ENCODE assay signal across 16 cellular contexts in the genomic region with DNA sequence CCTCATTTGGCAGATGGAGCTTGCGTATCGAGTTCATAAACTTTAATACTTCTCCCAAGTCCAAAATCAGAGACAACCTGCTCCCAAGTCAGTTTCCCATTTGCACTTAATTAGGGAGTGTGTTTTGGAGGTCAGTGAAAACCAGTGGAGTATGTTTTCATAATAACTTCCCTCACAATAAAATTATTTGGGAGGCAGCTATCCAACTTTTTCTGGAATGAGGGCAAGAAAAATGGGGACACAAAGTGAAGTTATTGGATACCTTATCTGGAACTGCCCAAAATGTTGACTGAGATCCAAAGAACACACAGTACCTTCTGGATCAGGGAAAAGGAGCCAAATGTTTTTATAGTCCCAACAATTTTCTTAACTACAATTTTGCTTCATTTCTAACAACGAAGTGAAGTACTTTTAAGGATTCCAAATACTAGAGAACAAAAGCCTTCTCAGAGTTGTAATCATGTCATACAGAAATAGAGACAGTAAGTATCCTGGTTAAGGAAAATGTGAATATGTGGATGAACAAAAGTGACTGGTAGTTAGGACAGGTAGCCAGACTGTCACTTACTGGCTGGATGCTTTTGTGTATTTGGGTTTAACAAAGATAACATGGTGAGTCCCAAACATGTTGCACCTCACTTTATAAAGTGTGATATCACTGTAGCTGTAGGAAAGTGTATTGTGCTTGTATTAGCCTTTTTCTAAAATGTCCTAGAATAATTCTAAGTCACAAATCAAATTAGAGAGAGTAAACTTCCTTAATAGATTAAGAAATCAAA.
A peak's percentile ranks its signal among the peaks of the same experiment; 100 is the strongest.
DNase-seq lines count a peak whose midpoint lies in the region; ATAC-seq and TF ChIP-seq lines count a peak whose summit lies in the region.
"Had no signal": no experiment of that assay in that cellular context is flagged by ENCODE, and none has a peak within 500 bp of the region (broad histone marks: within the 10 kb centered on the region; RNA-seq: fewer than 3 reads in every experiment).

No MANE protein-coding gene starts in this region.

- intact Hi-C loops in ascending aorta (cut with DNase I) (no loop called here), heart left ventricle (cut with DNase I) (loop anchor here in 9 of 10 donors (5.0 to 10.0 kb wide), 11 partner anchors 228 to 392 kb away; a partner anchor contains a TSS)

- no peak for DNase-seq in ascending aorta (ENCODE audit: low spot score in 2 of 2)
- no peak for DNase-seq in heart left ventricle
- DNase-seq in activated CD8-positive, alpha-beta memory T cell treated with anti-CD3 and anti-CD28 coated beads, Interleukin-2, amount 50 U/mL, for 4 hours, result no peak
- DNase-seq: NCI-H187 treated with DMSO at 0.1 percent for 48 hours had no signal

- TF ChIP-seq POLR2A in heart left ventricle (IDR thresholded peaks at IDR 0.05), result no peak

- H3K27ac ChIP-seq in C4-2B (peak overlapping the region; percentile 89), ascending aorta (peak overlapping the region; percentile 31 to 45), heart left ventricle (peak overlapping the region; percentile 17 to 68 (median 39)), muscle layer of duodenum (ENCODE audit: low read length) (peak overlapping the region; percentile 42)
- H3K27ac ChIP-seq: BLaER1, dorsolateral prefrontal cortex, epithelial cell of prostate, neutrophil, PC-9, SJSA1 had no signal

- H3K36me3 ChIP-seq in ascending aorta (no peaks in the 10 kb centered on the region), heart left ventricle (no peaks in the 10 kb centered on the region), muscle layer of duodenum (ENCODE audit: control insufficient read depth in 1 of 2, insufficient read depth in 2 of 2, low read length in 2 of 2) (no peaks in the 10 kb centered on the region)
- H3K36me3 ChIP-seq: BLaER1, neutrophil, SJSA1 had no signal

- H3K9me3 ChIP-seq in ascending aorta (no peaks in the 10 kb centered on the region), heart left ventricle (peaks cover 0 to 4% (median 0%) of the 10 kb centered on the region in 12 donors), muscle layer of duodenum (ENCODE audit: control insufficient read depth in 1 of 2, low read length in 2 of 2) (no peaks in the 10 kb centered on the region)
- H3K9me3 ChIP-seq: BLaER1, neutrophil, SJSA1 had no signal

- H3K27me3 ChIP-seq in ascending aorta, result no peaks in the 10 kb centered on the region
- no peaks in the 10 kb centered on the region for H3K27me3 ChIP-seq in heart left ventricle
- no peaks in the 10 kb centered on the region for H3K27me3 ChIP-seq in muscle layer of duodenum (ENCODE audit: low read depth, low read length)
- H3K27me3 ChIP-seq: BLaER1, neutrophil, SJSA1 had no signal

- H3K4me3 ChIP-seq in ascending aorta (no peak overlapping the region), heart left ventricle (peak overlapping the region in 1 of 12 donors; percentile 1), muscle layer of duodenum (ENCODE audit: low read depth in 1 of 2, low read length in 2 of 2) (no peak overlapping the region)
- H3K4me3 ChIP-seq: BLaER1, dorsolateral prefrontal cortex, PC-9, SJSA1 had no signal

- 25 to 57% (median 40%) methylated on average over 3 of the region's 3 CpGs for WGBS in heart left ventricle, 4 donors

- H3K4me1 ChIP-seq in ascending aorta (peaks cover 0 to 4% of the 10 kb centered on the region in 2 donors), heart left ventricle (peaks cover 0 to 27% (median 18%) of the 10 kb centered on the region in 12 donors), muscle layer of duodenum (ENCODE audit: control insufficient read depth in 1 of 2, insufficient read depth in 2 of 2, low read length in 2 of 2) (peaks cover 0 to 6% of the 10 kb centered on the region in 2 donors)
- H3K4me1 ChIP-seq: BLaER1, SJSA1 had no signal

- peak; percentile 36 to 82 (median 63) for ATAC-seq in heart left ventricle
- ATAC-seq in HG03039 (IDR thresholded peaks at IDR 0.05; ENCODE audit: unreplicated experiment), result no peak
- no peak for ATAC-seq in HG03045 (IDR thresholded peaks at IDR 0.05; ENCODE audit: unreplicated experiment)
- ATAC-seq in HG03521 (IDR thresholded peaks at IDR 0.05; ENCODE audit: unreplicated experiment), result no peak
- ATAC-seq: activated naive CD8-positive, alpha-beta T cell treated with anti-CD3 and anti-CD28 coated beads, Interleukin-2, amount 50 U/mL, for 24 hours had no signal

- TF ChIP-seq CTCF in C4-2B (conservative IDR thresholded peaks at IDR 0.05), result no peak
- no peak for TF ChIP-seq CTCF in ascending aorta (IDR thresholded peaks at IDR 0.05)
- no peak for TF ChIP-seq CTCF in heart left ventricle (IDR thresholded peaks at IDR 0.05)

Comparison
In these comparisons a context has a peak if more than half of its experiments do, and no peak if none do; other contexts are left out.
1. H3K27ac ChIP-seq: peak in every context shown above with its lines; median percentile 89 in C4-2B; 42 in muscle layer of duodenum; 39 in heart left ventricle; 38 in ascending aorta.
2. ATAC-seq: peak in heart left ventricle (4 of 4); none in HG03039 (single experiment), HG03045 (single experiment) and HG03521 (single experiment).